ENCODE assay signal across 8 cellular contexts in genomic region chr2:201114846-201115245, GRCh38. TPM values are rescaled to one million over a fixed set of nuclear protein-coding genes. Genes with fewer than 3 reads are reported as not detected.
A peak's percentile ranks its signal among the peaks of the same experiment; 100 is the strongest.
DNase-seq lines count a peak whose midpoint lies in the region; ATAC-seq, FAIRE-seq and TF ChIP-seq lines count a peak whose summit lies in the region.

No MANE protein-coding gene starts in this region.

- H2AFZ ChIP-seq in PC-9, result no peak overlapping the region

- TF ChIP-seq CTCF in PC-9 (conservative IDR thresholded peaks at IDR 0.05) (no peak), endothelial cell (IDR thresholded peaks at IDR 0.05; ENCODE audit: unreplicated experiment) (no peak), progenitor cell of endocrine pancreas (IDR thresholded peaks at IDR 0.05; ENCODE audit: unreplicated experiment) (no peak)

- no TSS peak for BruUV-seq in PC-9 (replicated peaks; lab: Mats Ljungman, UMichigan)

- H3K36me3 Mint-ChIP-seq in endothelial cell (ENCODE audit: low read depth, unreplicated experiment) (peaks cover 16% of the 10 kb centered on the region), progenitor cell of endocrine pancreas (ENCODE audit: insufficient read depth) (no peaks in the 10 kb centered on the region)

- H3K4me3 Mint-ChIP-seq in endothelial cell (ENCODE audit: unreplicated experiment) (peak overlapping the region; percentile 85), progenitor cell of endocrine pancreas (ENCODE audit: low read depth) (peak overlapping the region; percentile 89)

- no peak for ATAC-seq in GM21423 (IDR thresholded peaks at IDR 0.05; ENCODE audit: unreplicated experiment)

- no peaks in the 10 kb centered on the region for H3K36me3 ChIP-seq in PC-9 (ENCODE audit: low read depth)
- H3K36me3 ChIP-seq in small intestine (ENCODE audit: control insufficient read depth in 2 of 2, insufficient read depth in 2 of 2, low read length in 2 of 2), result no peaks in the 10 kb centered on the region

- H3K27me3 Mint-ChIP-seq in endothelial cell (ENCODE audit: unreplicated experiment) (no peaks in the 10 kb centered on the region), progenitor cell of endocrine pancreas (no peaks in the 10 kb centered on the region)

- H3K4me2 ChIP-seq in PC-9, result peak overlapping the region; percentile 89

- peak overlapping the region; percentile 100 for H3K27ac ChIP-seq in PC-9
- peak overlapping the region in 1 of 2 donors; percentile 81 for H3K27ac ChIP-seq in small intestine (ENCODE audit: low read depth in 1 of 2, low read length in 1 of 2)

- H3K9me2 ChIP-seq in PC-9 (ENCODE audit: insufficient read depth), result no peaks in the 10 kb centered on the region

- DNase-seq in EH (ENCODE audit: low read depth) (peak; percentile 42), PC-9 (no peak), endothelial cell (ENCODE audit: low spot score) (no peak), progenitor cell of endocrine pancreas (ENCODE audit: low spot score, unreplicated experiment) (no peak), small intestine (no peak), NCI-H2171 treated with DMSO at 0.1 percent for 48 hours (lab: John Stamatoyannopoulos, UW) (no peak), hepatic stellate cell (ENCODE audit: low spot score) (no peak)

- CTCF ChIA-PET in PC-9 (lab: Charles Lee), result interaction anchor here (0.7 to 1.1 kb wide), 2 partner anchors 17 to 44 kb away, joined by 3 to 6 read pairs; no protein-coding TSS in a partner anchor

- peak overlapping the region; percentile 96 for H3K27ac Mint-ChIP-seq in endothelial cell (ENCODE audit: unreplicated experiment)
- peak overlapping the region; percentile 50 for H3K27ac Mint-ChIP-seq in progenitor cell of endocrine pancreas

- H3K27me3 ChIP-seq in PC-9 (ENCODE audit: insufficient read depth, low read depth) (no peaks in the 10 kb centered on the region), small intestine (ENCODE audit: control insufficient read depth in 2 of 2, insufficient read depth in 2 of 2, low read length in 2 of 2) (no peaks in the 10 kb centered on the region)

- H3K79me2 ChIP-seq in PC-9 (ENCODE audit: low read depth), result peaks cover 28% of the 10 kb centered on the region

- no peak for FAIRE-seq in small intestine (lab: Jason Lieb, UNC)

- H3K9me3 ChIP-seq in PC-9 (ENCODE audit: insufficient read depth, low read depth) (no peaks in the 10 kb centered on the region), small intestine (ENCODE audit: control insufficient read depth, low read depth) (no peaks in the 10 kb centered on the region)

- intact Hi-C loops in PC-9 (cut with micrococcal nuclease; ENCODE audit: unreplicated experiment), result loop anchor here (5.0 kb wide), 2 partner anchors 43 to 153 kb away; partner anchors contain the start of genes HYCC2, NDUFB3 and ORC2

- peaks cover 46% of the 10 kb centered on the region for H3F3A ChIP-seq in PC-9 (ENCODE audit: insufficient read depth, low read depth)

- H3K9me3 Mint-ChIP-seq in endothelial cell (ENCODE audit: unreplicated experiment), result no peaks in the 10 kb centered on the region
- no peaks in the 10 kb centered on the region for H3K9me3 Mint-ChIP-seq in progenitor cell of endocrine pancreas (ENCODE audit: low read depth)

- POLR2A ChIA-PET in PC-9 (lab: Charles Lee; ENCODE audit: unreplicated experiment), result interaction anchor here (0.7 kb wide), 1 partner anchor 13 kb away, joined by 5 read pairs; no protein-coding TSS in a partner anchor

- peaks cover 30% of the 10 kb centered on the region for H3K4me1 ChIP-seq in PC-9 (replicated peaks; ENCODE audit: insufficient read depth)
- H3K4me1 ChIP-seq in small intestine (ENCODE audit: control insufficient read depth in 2 of 2, insufficient read depth in 1 of 2, low read depth in 1 of 2, low read length in 1 of 2), result peaks cover 2 to 3% of the 10 kb centered on the region in 2 donors

- no peaks in the 10 kb centered on the region for H4K20me1 ChIP-seq in PC-9 (ENCODE audit: insufficient read depth)

- H3K4me1 Mint-ChIP-seq in endothelial cell (ENCODE audit: unreplicated experiment) (peaks cover 28% of the 10 kb centered on the region), progenitor cell of endocrine pancreas (ENCODE audit: low read depth) (peaks cover 25% of the 10 kb centered on the region)

- H3K4me3 ChIP-seq in PC-9 (peak overlapping the region; percentile 68; the same call in 1 of the 2 replicates), small intestine (ENCODE audit: low read depth in 1 of 2, low read length in 2 of 2) (no peak overlapping the region)

RNA-seq across cellular contexts. Expression of gene CFLAR, which starts 1.1 kb away (rescaled TPM):
- total RNA-seq in PC-9 (2021), result 75.4 and 99.1 TPM in 2 replicates
- total RNA-seq in endothelial cell (ENCODE audit: unreplicated experiment), result 241 TPM
- 46.1 and 50.0 TPM in 2 replicates for total RNA-seq in progenitor cell of endocrine pancreas
- 10 to 100 TPM; 26.4 to 50.0 (median 44.2) TPM for polyA plus RNA-seq in small intestine

RNA-seq across cellular contexts. Expression of gene NDUFB3, which starts 43.0 kb away (rescaled TPM):
- total RNA-seq in PC-9 (2021) (93.1 and 96.7 TPM in 2 replicates), endothelial cell (ENCODE audit: unreplicated experiment) (82.3 TPM), progenitor cell of endocrine pancreas (74.7 and 75.7 TPM in 2 replicates)
- polyA plus RNA-seq in small intestine, result 100 to 1,000 TPM; 135 to 174 (median 136) TPM

RNA-seq across cellular contexts. Expression of gene HYCC2, which starts 43.4 kb away (rescaled TPM):
- 8.8 and 10.7 TPM in 2 replicates for total RNA-seq in PC-9 (2021)
- 25.1 TPM for total RNA-seq in endothelial cell (ENCODE audit: unreplicated experiment)
- total RNA-seq in progenitor cell of endocrine pancreas, result 23.8 and 25.7 TPM in 2 replicates
- polyA plus RNA-seq in small intestine, result 1 to 10 TPM; 3.8 to 9.6 (median 4.2) TPM
